ENCODE assay signal across 1 cellular context in the genomic region with DNA sequence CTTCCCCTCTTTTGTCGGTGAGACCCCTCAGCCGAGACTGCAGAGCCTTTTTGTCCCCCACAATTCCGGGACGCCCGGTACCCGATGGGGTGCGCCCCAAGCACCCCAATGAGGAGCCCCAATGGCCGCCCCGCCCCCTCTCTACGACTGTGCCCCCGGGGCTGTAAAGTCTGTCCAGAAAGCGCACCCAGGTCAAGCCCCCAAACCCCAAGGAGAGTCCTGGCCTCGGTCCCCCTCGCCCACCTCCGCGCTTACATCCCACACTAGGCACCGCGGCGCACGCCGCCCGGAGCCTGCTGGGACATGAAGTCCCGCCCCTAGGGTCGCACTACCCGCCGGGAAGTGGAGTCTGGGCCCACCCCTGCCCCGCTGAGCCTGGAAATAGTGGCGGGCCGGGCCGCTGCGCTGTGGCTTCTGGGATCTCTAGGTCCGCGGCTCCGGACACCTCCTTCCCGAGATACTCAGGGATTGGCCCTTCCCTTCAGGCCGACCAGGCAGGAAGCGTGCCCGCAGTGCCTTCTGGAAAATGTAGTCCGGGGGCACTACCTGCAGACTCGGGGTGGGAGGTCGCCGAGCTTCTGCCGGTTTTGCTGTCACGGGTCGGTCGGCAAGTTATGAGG.
TF ChIP-seq lines count a peak whose summit lies in the region.

A gene (minus strand): TSS at position 281 of the 620 bp plus-strand sequence. CDS start 442 bp downstream, outside the sequence.

TF ChIP-seq in HepG2, 621 proteins besides CTCF, POLR2A, EP300 and RAD21 (continued from another document and continues in another):
- TF ChIP-seq POLR2AphosphoS5 (IDR thresholded peaks at IDR 0.05; ENCODE audit: low read depth, low read length), result peak; percentile 77
- TF ChIP-seq, protein P1, sequence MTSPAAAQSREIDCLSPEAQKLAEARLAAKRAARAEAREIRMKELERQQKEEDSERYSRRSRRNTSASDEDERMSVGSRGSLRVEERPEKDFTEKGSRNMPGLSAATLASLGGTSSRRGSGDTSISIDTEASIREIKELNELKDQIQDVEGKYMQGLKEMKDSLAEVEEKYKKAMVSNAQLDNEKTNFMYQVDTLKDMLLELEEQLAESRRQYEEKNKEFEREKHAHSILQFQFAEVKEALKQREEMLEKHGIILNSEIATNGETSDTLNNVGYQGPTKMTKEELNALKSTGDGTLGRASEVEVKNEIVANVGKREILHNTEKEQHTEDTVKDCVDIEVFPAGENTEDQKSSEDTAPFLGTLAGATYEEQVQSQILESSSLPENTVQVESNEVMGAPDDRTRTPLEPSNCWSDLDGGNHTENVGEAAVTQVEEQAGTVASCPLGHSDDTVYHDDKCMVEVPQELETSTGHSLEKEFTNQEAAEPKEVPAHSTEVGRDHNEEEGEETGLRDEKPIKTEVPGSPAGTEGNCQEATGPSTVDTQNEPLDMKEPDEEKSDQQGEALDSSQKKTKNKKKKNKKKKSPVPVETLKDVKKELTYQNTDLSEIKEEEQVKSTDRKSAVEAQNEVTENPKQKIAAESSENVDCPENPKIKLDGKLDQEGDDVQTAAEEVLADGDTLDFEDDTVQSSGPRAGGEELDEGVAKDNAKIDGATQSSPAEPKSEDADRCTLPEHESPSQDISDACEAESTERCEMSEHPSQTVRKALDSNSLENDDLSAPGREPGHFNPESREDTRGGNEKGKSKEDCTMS (CRISPR knock-in tag; conservative IDR thresholded peaks at IDR 0.05), result no peak
- TF ChIP-seq GZF1 (CRISPR knock-in tag; IDR thresholded peaks at IDR 0.05), result no peak
- TF ChIP-seq ZNF564 (CRISPR knock-in tag; IDR thresholded peaks at IDR 0.05), result no peak
- TF ChIP-seq, protein P2, sequence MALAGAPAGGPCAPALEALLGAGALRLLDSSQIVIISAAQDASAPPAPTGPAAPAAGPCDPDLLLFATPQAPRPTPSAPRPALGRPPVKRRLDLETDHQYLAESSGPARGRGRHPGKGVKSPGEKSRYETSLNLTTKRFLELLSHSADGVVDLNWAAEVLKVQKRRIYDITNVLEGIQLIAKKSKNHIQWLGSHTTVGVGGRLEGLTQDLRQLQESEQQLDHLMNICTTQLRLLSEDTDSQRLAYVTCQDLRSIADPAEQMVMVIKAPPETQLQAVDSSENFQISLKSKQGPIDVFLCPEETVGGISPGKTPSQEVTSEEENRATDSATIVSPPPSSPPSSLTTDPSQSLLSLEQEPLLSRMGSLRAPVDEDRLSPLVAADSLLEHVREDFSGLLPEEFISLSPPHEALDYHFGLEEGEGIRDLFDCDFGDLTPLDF (CRISPR knock-in tag; IDR thresholded peaks at IDR 0.05), result peak; percentile 86
- no peak for TF ChIP-seq ZNF3 (CRISPR knock-in tag; IDR thresholded peaks at IDR 0.05)
- TF ChIP-seq BHLHE40 (IDR thresholded peaks at IDR 0.05; ENCODE audit: low read length), result no peak
- peak; percentile 90; the same call in 1 of the 2 replicates for TF ChIP-seq TBP (CRISPR knock-in tag; IDR thresholded peaks at IDR 0.05)
- TF ChIP-seq NFE2L1 (CRISPR knock-in tag; IDR thresholded peaks at IDR 0.05; ENCODE audit: borderline replicate concordance), result no peak
- TF ChIP-seq SRSF9 (IDR thresholded peaks at IDR 0.05; ENCODE audit: borderline replicate concordance, insufficient read depth, low read depth, low read length, poor library complexity, severe bottlenecking), result no peak
- peak; percentile 36; the same call in 1 of the 2 replicates for TF ChIP-seq ZNF792 (CRISPR knock-in tag; IDR thresholded peaks at IDR 0.05)
- no peak for TF ChIP-seq KLF6 (CRISPR knock-in tag; IDR thresholded peaks at IDR 0.05)
- TF ChIP-seq ZSCAN29 (CRISPR knock-in tag; conservative IDR thresholded peaks at IDR 0.05), result no peak
- no peak for TF ChIP-seq ETV6 (CRISPR knock-in tag; conservative IDR thresholded peaks at IDR 0.05)
- no peak for TF ChIP-seq SMARCC2 (IDR thresholded peaks at IDR 0.05)
- no peak for TF ChIP-seq ZNF101 (CRISPR knock-in tag; IDR thresholded peaks at IDR 0.05; ENCODE audit: borderline replicate concordance, low read depth)
- TF ChIP-seq, protein P3, sequence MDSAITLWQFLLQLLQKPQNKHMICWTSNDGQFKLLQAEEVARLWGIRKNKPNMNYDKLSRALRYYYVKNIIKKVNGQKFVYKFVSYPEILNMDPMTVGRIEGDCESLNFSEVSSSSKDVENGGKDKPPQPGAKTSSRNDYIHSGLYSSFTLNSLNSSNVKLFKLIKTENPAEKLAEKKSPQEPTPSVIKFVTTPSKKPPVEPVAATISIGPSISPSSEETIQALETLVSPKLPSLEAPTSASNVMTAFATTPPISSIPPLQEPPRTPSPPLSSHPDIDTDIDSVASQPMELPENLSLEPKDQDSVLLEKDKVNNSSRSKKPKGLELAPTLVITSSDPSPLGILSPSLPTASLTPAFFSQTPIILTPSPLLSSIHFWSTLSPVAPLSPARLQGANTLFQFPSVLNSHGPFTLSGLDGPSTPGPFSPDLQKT (CRISPR knock-in tag; IDR thresholded peaks at IDR 0.05; ENCODE audit: borderline replicate concordance), result no peak
- TF ChIP-seq FOXO1 (CRISPR knock-in tag; IDR thresholded peaks at IDR 0.05), result no peak
- TF ChIP-seq, protein P4, sequence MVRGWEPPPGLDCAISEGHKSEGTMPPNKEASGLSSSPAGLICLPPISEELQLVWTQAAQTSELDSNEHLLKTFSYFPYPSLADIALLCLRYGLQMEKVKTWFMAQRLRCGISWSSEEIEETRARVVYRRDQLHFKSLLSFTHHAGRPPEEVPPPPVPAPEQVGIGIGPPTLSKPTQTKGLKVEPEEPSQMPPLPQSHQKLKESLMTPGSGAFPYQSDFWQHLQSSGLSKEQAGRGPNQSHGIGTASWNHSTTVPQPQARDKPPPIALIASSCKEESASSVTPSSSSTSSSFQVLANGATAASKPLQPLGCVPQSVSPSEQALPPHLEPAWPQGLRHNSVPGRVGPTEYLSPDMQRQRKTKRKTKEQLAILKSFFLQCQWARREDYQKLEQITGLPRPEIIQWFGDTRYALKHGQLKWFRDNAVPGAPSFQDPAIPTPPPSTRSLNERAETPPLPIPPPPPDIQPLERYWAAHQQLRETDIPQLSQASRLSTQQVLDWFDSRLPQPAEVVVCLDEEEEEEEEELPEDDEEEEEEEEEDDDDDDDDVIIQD (CRISPR knock-in tag; IDR thresholded peaks at IDR 0.05; ENCODE audit: low read depth), result no peak
- TF ChIP-seq, protein P5, sequence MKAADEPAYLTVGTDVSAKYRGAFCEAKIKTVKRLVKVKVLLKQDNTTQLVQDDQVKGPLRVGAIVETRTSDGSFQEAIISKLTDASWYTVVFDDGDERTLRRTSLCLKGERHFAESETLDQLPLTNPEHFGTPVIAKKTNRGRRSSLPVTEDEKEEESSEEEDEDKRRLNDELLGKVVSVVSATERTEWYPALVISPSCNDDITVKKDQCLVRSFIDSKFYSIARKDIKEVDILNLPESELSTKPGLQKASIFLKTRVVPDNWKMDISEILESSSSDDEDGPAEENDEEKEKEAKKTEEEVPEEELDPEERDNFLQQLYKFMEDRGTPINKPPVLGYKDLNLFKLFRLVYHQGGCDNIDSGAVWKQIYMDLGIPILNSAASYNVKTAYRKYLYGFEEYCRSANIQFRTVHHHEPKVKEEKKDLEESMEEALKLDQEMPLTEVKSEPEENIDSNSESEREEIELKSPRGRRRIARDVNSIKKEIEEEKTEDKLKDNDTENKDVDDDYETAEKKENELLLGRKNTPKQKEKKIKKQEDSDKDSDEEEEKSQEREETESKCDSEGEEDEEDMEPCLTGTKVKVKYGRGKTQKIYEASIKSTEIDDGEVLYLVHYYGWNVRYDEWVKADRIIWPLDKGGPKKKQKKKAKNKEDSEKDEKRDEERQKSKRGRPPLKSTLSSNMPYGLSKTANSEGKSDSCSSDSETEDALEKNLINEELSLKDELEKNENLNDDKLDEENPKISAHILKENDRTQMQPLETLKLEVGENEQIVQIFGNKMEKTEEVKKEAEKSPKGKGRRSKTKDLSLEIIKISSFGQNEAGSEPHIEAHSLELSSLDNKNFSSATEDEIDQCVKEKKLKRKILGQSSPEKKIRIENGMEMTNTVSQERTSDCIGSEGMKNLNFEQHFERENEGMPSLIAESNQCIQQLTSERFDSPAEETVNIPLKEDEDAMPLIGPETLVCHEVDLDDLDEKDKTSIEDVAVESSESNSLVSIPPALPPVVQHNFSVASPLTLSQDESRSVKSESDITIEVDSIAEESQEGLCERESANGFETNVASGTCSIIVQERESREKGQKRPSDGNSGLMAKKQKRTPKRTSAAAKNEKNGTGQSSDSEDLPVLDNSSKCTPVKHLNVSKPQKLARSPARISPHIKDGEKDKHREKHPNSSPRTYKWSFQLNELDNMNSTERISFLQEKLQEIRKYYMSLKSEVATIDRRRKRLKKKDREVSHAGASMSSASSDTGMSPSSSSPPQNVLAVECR (CRISPR knock-in tag; IDR thresholded peaks at IDR 0.05; ENCODE audit: borderline replicate concordance), result peak; percentile 88
- TF ChIP-seq, protein P6, sequence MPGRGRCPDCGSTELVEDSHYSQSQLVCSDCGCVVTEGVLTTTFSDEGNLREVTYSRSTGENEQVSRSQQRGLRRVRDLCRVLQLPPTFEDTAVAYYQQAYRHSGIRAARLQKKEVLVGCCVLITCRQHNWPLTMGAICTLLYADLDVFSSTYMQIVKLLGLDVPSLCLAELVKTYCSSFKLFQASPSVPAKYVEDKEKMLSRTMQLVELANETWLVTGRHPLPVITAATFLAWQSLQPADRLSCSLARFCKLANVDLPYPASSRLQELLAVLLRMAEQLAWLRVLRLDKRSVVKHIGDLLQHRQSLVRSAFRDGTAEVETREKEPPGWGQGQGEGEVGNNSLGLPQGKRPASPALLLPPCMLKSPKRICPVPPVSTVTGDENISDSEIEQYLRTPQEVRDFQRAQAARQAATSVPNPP (CRISPR knock-in tag; IDR thresholded peaks at IDR 0.05), result no peak
- TF ChIP-seq, protein P7, sequence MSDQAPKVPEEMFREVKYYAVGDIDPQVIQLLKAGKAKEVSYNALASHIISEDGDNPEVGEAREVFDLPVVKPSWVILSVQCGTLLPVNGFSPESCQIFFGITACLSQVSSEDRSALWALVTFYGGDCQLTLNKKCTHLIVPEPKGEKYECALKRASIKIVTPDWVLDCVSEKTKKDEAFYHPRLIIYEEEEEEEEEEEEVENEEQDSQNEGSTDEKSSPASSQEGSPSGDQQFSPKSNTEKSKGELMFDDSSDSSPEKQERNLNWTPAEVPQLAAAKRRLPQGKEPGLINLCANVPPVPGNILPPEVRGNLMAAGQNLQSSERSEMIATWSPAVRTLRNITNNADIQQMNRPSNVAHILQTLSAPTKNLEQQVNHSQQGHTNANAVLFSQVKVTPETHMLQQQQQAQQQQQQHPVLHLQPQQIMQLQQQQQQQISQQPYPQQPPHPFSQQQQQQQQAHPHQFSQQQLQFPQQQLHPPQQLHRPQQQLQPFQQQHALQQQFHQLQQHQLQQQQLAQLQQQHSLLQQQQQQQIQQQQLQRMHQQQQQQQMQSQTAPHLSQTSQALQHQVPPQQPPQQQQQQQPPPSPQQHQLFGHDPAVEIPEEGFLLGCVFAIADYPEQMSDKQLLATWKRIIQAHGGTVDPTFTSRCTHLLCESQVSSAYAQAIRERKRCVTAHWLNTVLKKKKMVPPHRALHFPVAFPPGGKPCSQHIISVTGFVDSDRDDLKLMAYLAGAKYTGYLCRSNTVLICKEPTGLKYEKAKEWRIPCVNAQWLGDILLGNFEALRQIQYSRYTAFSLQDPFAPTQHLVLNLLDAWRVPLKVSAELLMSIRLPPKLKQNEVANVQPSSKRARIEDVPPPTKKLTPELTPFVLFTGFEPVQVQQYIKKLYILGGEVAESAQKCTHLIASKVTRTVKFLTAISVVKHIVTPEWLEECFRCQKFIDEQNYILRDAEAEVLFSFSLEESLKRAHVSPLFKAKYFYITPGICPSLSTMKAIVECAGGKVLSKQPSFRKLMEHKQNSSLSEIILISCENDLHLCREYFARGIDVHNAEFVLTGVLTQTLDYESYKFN (CRISPR knock-in tag; conservative IDR thresholded peaks at IDR 0.05), result peak; percentile 40
- TF ChIP-seq FOXA1 (IDR thresholded peaks at IDR 0.05), result no peak
- TF ChIP-seq FOXA1 (CRISPR knock-in tag; IDR thresholded peaks at IDR 0.05), result no peak
- no peak for TF ChIP-seq PLRG1 (conservative IDR thresholded peaks at IDR 0.05)
- TF ChIP-seq, protein P8, sequence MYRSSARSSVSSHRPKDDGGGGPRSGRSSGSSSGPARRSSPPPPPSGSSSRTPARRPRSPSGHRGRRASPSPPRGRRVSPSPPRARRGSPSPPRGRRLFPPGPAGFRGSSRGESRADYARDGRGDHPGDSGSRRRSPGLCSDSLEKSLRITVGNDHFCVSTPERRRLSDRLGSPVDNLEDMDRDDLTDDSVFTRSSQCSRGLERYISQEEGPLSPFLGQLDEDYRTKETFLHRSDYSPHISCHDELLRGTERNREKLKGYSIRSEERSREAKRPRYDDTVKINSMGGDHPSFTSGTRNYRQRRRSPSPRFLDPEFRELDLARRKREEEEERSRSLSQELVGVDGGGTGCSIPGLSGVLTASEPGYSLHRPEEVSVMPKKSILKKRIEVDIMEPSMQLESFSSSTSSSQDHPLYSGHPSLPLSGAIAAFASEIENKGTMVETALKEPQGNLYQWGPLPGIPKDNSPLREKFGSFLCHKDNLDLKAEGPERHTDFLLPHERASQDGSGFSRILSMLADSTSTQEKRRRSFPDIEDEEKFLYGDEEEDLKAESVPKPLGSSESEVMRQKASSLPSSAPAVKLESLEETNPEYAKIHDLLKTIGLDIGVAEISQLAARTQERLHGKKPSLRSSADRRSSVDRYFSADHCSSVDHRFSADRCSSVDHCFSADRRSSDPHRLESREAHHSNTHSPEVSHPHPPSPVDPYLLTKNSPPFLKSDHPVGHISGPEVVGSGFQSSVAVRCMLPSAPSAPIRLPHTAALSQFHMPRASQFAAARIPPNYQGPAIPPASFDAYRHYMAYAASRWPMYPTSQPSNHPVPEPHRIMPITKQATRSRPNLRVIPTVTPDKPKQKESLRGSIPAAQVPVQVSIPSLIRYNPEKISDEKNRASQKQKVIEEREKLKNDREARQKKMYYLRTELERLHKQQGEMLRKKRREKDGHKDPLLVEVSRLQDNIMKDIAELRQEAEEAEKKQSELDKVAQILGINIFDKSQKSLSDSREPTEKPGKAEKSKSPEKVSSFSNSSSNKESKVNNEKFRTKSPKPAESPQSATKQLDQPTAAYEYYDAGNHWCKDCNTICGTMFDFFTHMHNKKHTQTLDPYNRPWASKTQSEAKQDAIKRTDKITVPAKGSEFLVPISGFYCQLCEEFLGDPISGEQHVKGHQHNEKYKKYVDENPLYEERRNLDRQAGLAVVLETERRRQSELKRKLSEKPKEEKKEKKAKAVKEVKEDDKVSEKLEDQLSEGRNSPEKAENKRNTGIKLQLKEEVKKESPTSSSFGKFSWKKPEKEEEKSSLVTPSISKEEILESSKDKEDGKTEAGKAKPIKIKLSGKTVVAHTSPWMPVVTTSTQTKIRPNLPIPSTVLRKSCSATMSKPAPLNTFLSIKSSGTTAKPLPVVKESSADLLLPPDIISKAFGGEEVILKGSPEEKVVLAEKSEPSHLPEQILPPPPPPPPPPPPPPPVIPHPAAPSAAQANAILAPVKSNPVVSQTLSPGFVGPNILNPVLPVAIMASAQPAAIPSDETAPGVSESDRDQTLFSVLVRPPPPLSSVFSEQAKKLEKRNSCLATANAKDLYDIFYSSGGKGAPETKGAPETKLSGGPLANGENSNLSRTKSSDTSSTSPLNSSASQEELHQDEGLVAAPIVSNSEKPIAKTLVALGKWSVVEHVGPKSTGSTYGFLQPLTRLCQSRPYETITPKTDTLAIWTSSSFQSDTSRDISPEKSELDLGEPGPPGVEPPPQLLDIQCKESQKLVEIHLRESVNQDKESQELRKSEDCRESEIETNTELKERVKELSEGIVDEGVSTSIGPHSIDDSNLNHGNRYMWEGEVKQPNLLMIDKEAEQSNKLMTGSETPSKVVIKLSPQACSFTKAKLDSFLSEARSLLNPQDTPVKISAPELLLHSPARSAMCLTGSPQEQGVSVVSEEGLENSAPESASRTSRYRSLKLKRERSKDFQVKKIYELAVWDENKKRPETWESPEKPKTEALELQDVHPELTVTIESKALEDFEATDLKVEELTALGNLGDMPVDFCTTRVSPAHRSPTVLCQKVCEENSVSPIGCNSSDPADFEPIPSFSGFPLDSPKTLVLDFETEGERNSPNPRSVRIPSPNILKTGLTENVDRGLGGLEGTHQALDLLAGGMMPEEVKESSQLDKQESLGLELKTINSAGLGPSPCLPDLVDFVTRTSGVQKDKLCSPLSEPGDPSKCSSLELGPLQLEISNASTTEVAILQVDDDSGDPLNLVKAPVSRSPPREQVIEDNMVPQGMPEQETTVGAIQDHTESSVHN (CRISPR knock-in tag; IDR thresholded peaks at IDR 0.05), result no peak
